Comparison of ENCODE assay signal across 8 cellular contexts in the genomic region with DNA sequence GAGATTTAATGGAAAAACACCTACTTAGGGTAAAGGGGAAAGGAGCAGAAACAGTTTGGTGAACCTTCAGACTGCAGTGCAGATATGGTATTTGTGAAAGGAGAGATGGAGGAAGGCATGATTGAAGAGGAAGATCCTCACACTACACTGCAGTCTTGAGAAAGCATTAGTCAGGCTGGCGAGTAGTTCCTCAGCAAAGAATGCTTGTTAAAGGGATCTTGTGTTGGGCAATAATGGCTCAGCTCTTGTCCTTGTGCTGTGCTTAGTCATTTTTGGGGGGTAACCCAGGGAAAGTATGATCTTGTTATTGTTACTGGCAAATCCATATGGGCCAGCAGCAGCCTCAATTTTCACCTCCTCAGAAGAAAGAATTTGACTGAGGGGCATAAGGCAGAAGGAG. TPM values are rescaled to one million over a fixed set of nuclear protein-coding genes. Genes with fewer than 3 reads are reported as not detected.
DNase-seq lines count a peak whose midpoint lies in the region; TF ChIP-seq lines count a peak whose summit lies in the region.
"Not testable (repeated sequence)": the region's sequence is repeated elsewhere in the genome, so short reads cannot be mapped to it uniquely, and the experiment has no call there.

No MANE protein-coding gene starts in this region.

- H3K27ac ChIP-seq in brain microvascular endothelial cell, epithelial cell of prostate: not testable (repeated sequence)

- TF ChIP-seq CTCF in AG10803 (conservative IDR thresholded peaks at IDR 0.05; ENCODE audit: low read length); brain microvascular endothelial cell (IDR thresholded peaks at IDR 0.05; ENCODE audit: low read depth, low read length, missing control alignments); fibroblast of the aortic adventitia (IDR thresholded peaks at IDR 0.05; ENCODE audit: insufficient read depth, low read length): not testable (repeated sequence)

- in situ Hi-C loops in brain microvascular endothelial cell (cut with HindIII; ENCODE audit: low pct_ligation_motif_present, low sequenced_read_pairs): not testable (repeated sequence)

- DNase-seq in AG10803 (ENCODE audit: low read depth): peak; percentile 77
- peak; percentile 54 for DNase-seq in GM04504 (ENCODE audit: low read depth)
- peak; percentile 14 for DNase-seq in M059J (ENCODE audit: low read depth)
- DNase-seq in SIG-M5 treated with dmso at 0.1 percent for 504 hours (lab: John Stamatoyannopoulos, UW; ENCODE audit: unreplicated experiment): peak; percentile 25
- DNase-seq in brain microvascular endothelial cell: peak; percentile 12
- DNase-seq in epithelial cell of prostate (ENCODE audit: low read depth, low spot score): peak; percentile 40
- DNase-seq in fibroblast of the aortic adventitia (ENCODE audit: low read depth): peak; percentile 25
- DNase-seq in skeletal muscle cell (ENCODE audit: low read depth): peak; percentile 40

- not testable (repeated sequence) for H3K4me3 ChIP-seq in AG10803 (ENCODE audit: low read length); brain microvascular endothelial cell (ENCODE audit: low read depth, low read length); fibroblast of the aortic adventitia (ENCODE audit: low read depth, low read length); skeletal muscle cell (ENCODE audit: low read depth, low read length)

- H3K27me3 ChIP-seq in brain microvascular endothelial cell (replicated peaks): not testable (repeated sequence)

- H3K36me3 ChIP-seq in brain microvascular endothelial cell (replicated peaks): not testable (repeated sequence)

RNA-seq across cellular contexts. Expression of gene ASAH2B, which starts 40.3 kb away (rescaled TPM):
- total RNA-seq in M059J (2014; rRNA removed; shearing (Covaris generic)): 3.1 and 4.9 TPM in 2 replicates
- 2.3 and 5.7 TPM in 2 replicates for total RNA-seq in fibroblast of the aortic adventitia (ENCODE audit: low replicate concordance)

Comparison
In these comparisons a context has a peak if more than half of its experiments do, and no peak if none do; other contexts are left out.
1. DNase-seq: peak in every context shown above with its lines; median percentile 77 in AG10803; 54 in GM04504; 40 in epithelial cell of prostate; 40 in skeletal muscle cell; 25 in SIG-M5 treated with dmso at 0.1 percent for 504 hours; 25 in fibroblast of the aortic adventitia; 14 in M059J; 12 in brain microvascular endothelial cell.